ENCODE assay signal across 16 cellular contexts in genomic region chr11:122731500-122731913, GRCh38.
DNase-seq lines count a peak whose midpoint lies in the region; ATAC-seq and TF ChIP-seq lines count a peak whose summit lies in the region.
"Had no signal": no experiment of that assay in that cellular context is flagged by ENCODE, and none has a peak within 500 bp of the region (broad histone marks: within the 10 kb centered on the region; RNA-seq: fewer than 3 reads in every experiment).

No MANE protein-coding gene starts in this region.

- DNase-seq in AG09309 (ENCODE audit: low read depth) (peak; percentile 67), HFFc6 (peak; percentile 95), astrocyte of the hippocampus (ENCODE audit: low read depth, low spot score) (peak; percentile 50), kidney glomerular epithelial cell (lab: John Stamatoyannopoulos, UW) (peak; percentile 14), GM10266 (ENCODE audit: extremely low spot score) (no peak), natural killer cell (no peak), D341Med (ENCODE audit: low spot score) (no peak)
- DNase-seq in activated naive CD4-positive, alpha-beta T cell treated with anti-CD3 and anti-CD28 coated beads, Interleukin-2, amount 50 U/mL, for 16 hours = no peak
- DNase-seq: activated B cell treated with CpG ODN at 0.5 μM for 24 hours; effector memory CD4-positive, alpha-beta T cell; NCI-H146; NCI-H82; retina; SJCRH30; stimulated activated CD4-positive, alpha-beta T cell treated with anti-CD3 and anti-CD28 coated beads, Interleukin-4, amount 100 ng/mL, for 4 hours; stimulated activated naive CD4-positive, alpha-beta T cell had no signal

- H3K4me3 Mint-ChIP-seq in HFFc6 (peak overlapping the region; percentile 66), natural killer cell (no peak overlapping the region)
- H3K4me3 Mint-ChIP-seq: activated B cell treated with CpG ODN at 0.5 μM for 24 hours had no signal

- no peak for ATAC-seq in natural killer cell

- H3K4me1 Mint-ChIP-seq in HFFc6 (ENCODE audit: low read depth) (peaks cover 65% of the 10 kb centered on the region), natural killer cell (peaks cover 53 to 60% of the 10 kb centered on the region in 2 donors)

- intact Hi-C loops in natural killer cell (cut with micrococcal nuclease) = no loop called here

- H3K36me3 Mint-ChIP-seq in HFFc6 (ENCODE audit: low read depth) (0 out of 2 replicates have a peak, but pooled peaks cover 4% of the 10 kb centered on the region), natural killer cell (no peaks in the 10 kb centered on the region)

- TF ChIP-seq CTCF in AG09309 (IDR thresholded peaks at IDR 0.05; ENCODE audit: control insufficient read depth, insufficient read depth, low read depth, low read length, missing control alignments) (no peak), HFFc6 (IDR thresholded peaks at IDR 0.05) (no peak), GM10266 (IDR thresholded peaks at IDR 0.05; ENCODE audit: control insufficient read depth, insufficient read depth, low read depth, missing control alignments) (no peak), natural killer cell (IDR thresholded peaks at IDR 0.05) (no peak)

- H3K27ac Mint-ChIP-seq in HFFc6 = peak overlapping the region; percentile 82
- H3K27ac Mint-ChIP-seq in natural killer cell = peak overlapping the region in 1 of 2 donors; percentile 14
- H3K27ac Mint-ChIP-seq: activated B cell treated with CpG ODN at 0.5 μM for 24 hours had no signal

- H3K27me3 Mint-ChIP-seq in HFFc6 (ENCODE audit: insufficient read depth) = no peaks in the 10 kb centered on the region; the same call in 1 of the 2 replicates
- H3K27me3 Mint-ChIP-seq in natural killer cell (ENCODE audit: low read depth in 2 of 2) = no peaks in the 10 kb centered on the region

- H3K9me3 Mint-ChIP-seq in HFFc6 = no peaks in the 10 kb centered on the region
- H3K9me3 Mint-ChIP-seq in natural killer cell = no peaks in the 10 kb centered on the region
- H3K9me3 Mint-ChIP-seq: activated B cell treated with CpG ODN at 0.5 μM for 24 hours had no signal

- no peak overlapping the region for H3K4me3 ChIP-seq in AG09309 (ENCODE audit: control insufficient read depth, low read depth, low read length)
- H3K4me3 ChIP-seq: SJCRH30 had no signal

Comparison
In these comparisons a context has a peak if more than half of its experiments do, and no peak if none do; other contexts are left out.
1. DNase-seq: peak in AG09309 (single experiment), HFFc6 (single experiment), astrocyte of the hippocampus (single experiment) and kidney glomerular epithelial cell (single experiment); none in GM10266 (single experiment), activated naive CD4-positive, alpha-beta T cell treated with anti-CD3 and anti-CD28 coated beads, Interleukin-2, amount 50 U/mL, for 16 hours (single experiment), natural killer cell (single experiment) and D341Med (single experiment).